In the genomic region with DNA sequence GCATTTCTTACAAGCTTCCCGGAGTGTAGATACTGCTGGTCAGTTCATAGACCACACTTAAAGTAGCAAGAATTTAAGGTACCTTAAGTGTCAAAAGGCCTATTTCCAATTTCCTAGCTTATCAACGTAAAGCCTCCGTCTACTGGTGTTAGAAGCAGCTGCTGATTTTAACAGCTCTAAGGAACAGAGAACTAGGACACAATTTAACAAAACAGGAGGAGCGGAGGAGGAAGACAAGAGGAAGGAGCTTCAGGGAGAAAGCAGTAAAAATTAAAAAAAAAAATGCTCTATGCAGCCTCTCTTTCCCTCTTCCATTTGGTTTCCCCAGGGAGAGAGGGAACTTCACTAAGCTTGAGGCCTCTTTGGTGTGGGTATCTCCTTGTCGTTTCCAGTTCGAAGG, we compare ENCODE assay signal across 22 cellular contexts. TPM values are rescaled to one million over a fixed set of nuclear protein-coding genes. Genes with fewer than 3 reads are reported as not detected.
DNase-seq lines count a peak whose midpoint lies in the region; ATAC-seq and TF ChIP-seq lines count a peak whose summit lies in the region.
"Had no signal": no experiment of that assay in that cellular context is flagged by ENCODE, and none has a peak within 500 bp of the region (broad histone marks: within the 10 kb centered on the region; RNA-seq: fewer than 3 reads in every experiment).

No MANE protein-coding gene starts in this region.

- peak overlapping the region; percentile 84; the same call in 1 of the 2 replicates for H3K4me2 ChIP-seq in MM.1S (ENCODE audit: low read depth, low read length)

- no peaks in the 10 kb centered on the region for H3K36me3 ChIP-seq in cardiac muscle cell
- H3K36me3 ChIP-seq in right atrium auricular region = no peaks in the 10 kb centered on the region
- no peaks in the 10 kb centered on the region for H3K36me3 ChIP-seq in MM.1S (replicated peaks; ENCODE audit: insufficient read depth, low read length)
- H3K36me3 ChIP-seq in esophagus muscularis mucosa = no peaks in the 10 kb centered on the region

- no peak for DNase-seq in cardiac muscle cell (ENCODE audit: low read depth in 1 of 2, low spot score in 1 of 2)
- no peak for DNase-seq in right atrium auricular region (ENCODE audit: low spot score)
- no peak for DNase-seq in MM.1S
- no peak for DNase-seq in glutamatergic neuron
- DNase-seq in putamen (ENCODE audit: low spot score) = peak; percentile 53
- no peak for DNase-seq in activated CD4-positive, alpha-beta T cell treated with anti-CD3 and anti-CD28 coated beads for 4 hours
- DNase-seq in stimulated activated naive CD8-positive, alpha-beta T cell treated with anti-CD3 and anti-CD28 coated beads, Interleukin-15, Interleukin-2, amounts not matched to agents 100 U/mL and 50 U/mL, for 24 hours = no peak
- no peak for DNase-seq in esophagus muscularis mucosa (ENCODE audit: extremely low spot score)
- DNase-seq: CD8-positive, alpha-beta memory T cell; DMS153; NCI-H1092 treated with DMSO at 0.1 percent for 48 hours; NCI-H1436; NCI-H1930; NCI-H446 treated with DMSO at 0.1 percent for 48 hours; NCI-H526; NCI-H82; Right ventricle myocardium superior; RPMI8226 had no signal

- no peak overlapping the region for H2AFZ ChIP-seq in MM.1S (ENCODE audit: low read length)

- H3K4me1 ChIP-seq in cardiac muscle cell (ENCODE audit: low read depth) (peaks cover 21% of the 10 kb centered on the region), right atrium auricular region (peaks cover 0 to 34% of the 10 kb centered on the region in 2 donors), MM.1S (ENCODE audit: low read length) (peaks cover 19% of the 10 kb centered on the region), esophagus muscularis mucosa (peaks cover 22 to 38% (median 30%) of the 10 kb centered on the region in 4 donors)

- H3K27ac Mint-ChIP-seq in glutamatergic neuron (ENCODE audit: unreplicated experiment) = peak overlapping the region; percentile 62

- TF ChIP-seq CTCF in cardiac muscle cell (IDR thresholded peaks at IDR 0.05; ENCODE audit: low read depth, low read length) = no peak
- TF ChIP-seq CTCF in right atrium auricular region (IDR thresholded peaks at IDR 0.05) = no peak
- TF ChIP-seq CTCF in MM.1S (IDR thresholded peaks at IDR 0.05; ENCODE audit: low read length) = no peak
- TF ChIP-seq CTCF in glutamatergic neuron (IDR thresholded peaks at IDR 0.05; ENCODE audit: partially characterized antibody, unreplicated experiment) = no peak
- TF ChIP-seq CTCF in esophagus muscularis mucosa (IDR thresholded peaks at IDR 0.05) = no peak

- peaks cover 6% of the 10 kb centered on the region for H3K9me3 Mint-ChIP-seq in glutamatergic neuron (ENCODE audit: unreplicated experiment)
- H3K9me3 Mint-ChIP-seq: CD8-positive, alpha-beta memory T cell; IgD-negative memory B cell had no signal

- H3K9ac ChIP-seq in MM.1S (ENCODE audit: low read length) = no peak overlapping the region

- no peak for TF ChIP-seq POLR2A in esophagus muscularis mucosa (IDR thresholded peaks at IDR 0.05; ENCODE audit: low read depth)

- ATAC-seq in stimulated activated naive CD8-positive, alpha-beta T cell treated with anti-CD3 and anti-CD28 coated beads, Interleukin-15, Interleukin-2, amounts not matched to agents 100 U/mL and 50 U/mL, for 24 hours = no peak

- H3K9me2 ChIP-seq in MM.1S (replicated peaks; ENCODE audit: insufficient read depth, low read length) = no peaks in the 10 kb centered on the region

- H4K20me1 ChIP-seq in MM.1S (ENCODE audit: insufficient read depth, low read length) = no peaks in the 10 kb centered on the region; the same call in 1 of the 2 replicates

- TF ChIP-seq EP300 in esophagus muscularis mucosa (IDR thresholded peaks at IDR 0.05) = no peak

- intact Hi-C loops in esophagus muscularis mucosa (cut with DNase I) = no loop called here

- peaks cover 88% of the 10 kb centered on the region for H3K79me2 ChIP-seq in MM.1S (ENCODE audit: low read length)

- H3K27me3 Mint-ChIP-seq in glutamatergic neuron (ENCODE audit: unreplicated experiment) = peaks cover 2% of the 10 kb centered on the region
- H3K27me3 Mint-ChIP-seq: CD8-positive, alpha-beta memory T cell; IgD-negative memory B cell had no signal

- no peaks in the 10 kb centered on the region for H3K36me3 Mint-ChIP-seq in glutamatergic neuron (ENCODE audit: unreplicated experiment)
- H3K36me3 Mint-ChIP-seq: CD14-positive monocyte, IgD-negative memory B cell had no signal

- 91% methylated on average over 6 of the region's 6 CpGs for WGBS in esophagus muscularis mucosa

- H3K4me1 Mint-ChIP-seq in glutamatergic neuron (ENCODE audit: low read depth, unreplicated experiment) = peaks cover 32% of the 10 kb centered on the region

- H3K27me3 ChIP-seq in cardiac muscle cell (no peaks in the 10 kb centered on the region), right atrium auricular region (no peaks in the 10 kb centered on the region), MM.1S (replicated peaks; ENCODE audit: insufficient read depth, low read length) (no peaks in the 10 kb centered on the region), esophagus muscularis mucosa (no peaks in the 10 kb centered on the region)
- H3K27me3 ChIP-seq: SJSA1 had no signal

- no peaks in the 10 kb centered on the region for H3K9me3 ChIP-seq in cardiac muscle cell (ENCODE audit: low read depth)
- H3K9me3 ChIP-seq in right atrium auricular region = no peaks in the 10 kb centered on the region
- H3K9me3 ChIP-seq in MM.1S (replicated peaks; ENCODE audit: insufficient read depth, low read length) = no peaks in the 10 kb centered on the region
- H3K9me3 ChIP-seq in esophagus muscularis mucosa = no peaks in the 10 kb centered on the region
- H3K9me3 ChIP-seq: SJSA1 had no signal

- peaks cover 3% of the 10 kb centered on the region; the same call in 1 of the 2 replicates for H3F3A ChIP-seq in MM.1S (ENCODE audit: insufficient read depth, low read length)

- H3K27ac ChIP-seq in cardiac muscle cell (peak overlapping the region; percentile 36), right atrium auricular region (no peak overlapping the region), MM.1S (ENCODE audit: low read length) (no peak overlapping the region; the same call in 1 of the 2 replicates), esophagus muscularis mucosa (replicated peaks in 1 of 4) (no peak overlapping the region)
- H3K27ac ChIP-seq: HL-60, SJSA1 had no signal

- H3K4me3 ChIP-seq in cardiac muscle cell = no peak overlapping the region
- no peak overlapping the region for H3K4me3 ChIP-seq in right atrium auricular region
- H3K4me3 ChIP-seq in MM.1S (ENCODE audit: low read length) = no peak overlapping the region
- no peak overlapping the region for H3K4me3 ChIP-seq in esophagus muscularis mucosa
- H3K4me3 ChIP-seq: SJSA1 had no signal

- no peak overlapping the region for H3K4me3 Mint-ChIP-seq in glutamatergic neuron (ENCODE audit: unreplicated experiment)
- H3K4me3 Mint-ChIP-seq: CD14-positive monocyte; CD8-positive, alpha-beta memory T cell; IgD-negative memory B cell had no signal

RNA-seq across cellular contexts. Expression of a gene that starts 22.8 kb away (rescaled TPM):
- total RNA-seq in cardiac muscle cell (39.2 and 88.2 TPM in 2 replicates), right atrium auricular region (10 to 100 TPM; 45.0 to 46.3 TPM), glutamatergic neuron (ENCODE audit: unreplicated experiment) (217 TPM), esophagus muscularis mucosa (10 to 100 TPM; 52.7 to 65.7 (median 61.1) TPM)
- 24.0 and 34.8 TPM in 2 replicates for polyA plus RNA-seq in cardiac muscle cell
